In the genomic region with DNA sequence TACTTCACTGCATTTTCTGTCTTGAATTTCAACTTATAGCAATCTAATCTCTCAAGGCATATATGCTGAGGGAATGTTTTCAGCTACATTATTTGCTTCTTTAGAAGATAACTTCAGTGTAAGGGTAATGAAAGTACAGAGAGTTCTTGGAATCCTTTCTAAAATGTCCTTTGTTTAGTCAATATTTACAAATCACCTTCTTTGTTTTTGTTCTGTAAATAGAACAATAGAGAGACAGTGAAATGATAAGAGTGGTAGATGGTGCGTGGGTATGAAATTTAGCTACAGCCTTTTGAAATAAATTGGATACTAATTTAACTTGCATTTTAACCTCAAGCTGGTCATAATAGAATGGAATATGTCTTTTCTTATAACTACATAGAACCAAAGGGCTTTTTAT, we compare ENCODE assay signal across 31 cellular contexts.
"Had no signal": no experiment of that assay in that cellular context is flagged by ENCODE, and none has a peak within 500 bp of the region (broad histone marks: within the 10 kb centered on the region; RNA-seq: fewer than 3 reads in every experiment).

No MANE protein-coding gene starts in this region.

- DNase-seq: natural killer cell; occipital lobe; ovary; posterior cingulate gyrus; psoas muscle; right cardiac atrium; spleen; stimulated activated CD4-positive, alpha-beta T cell treated with anti-CD3 and anti-CD28 coated beads, Interleukin-12 subunit alpha, Interleukin-12 subunit beta, amount 100 ng/mL, for 4 hours; stimulated activated CD4-positive, alpha-beta T cell treated with anti-CD3 and anti-CD28 coated beads, Interleukin-1b, Interleukin-23, amount 100 ng/mL, for 48 hours; stimulated activated CD4-positive, alpha-beta T cell treated with anti-CD3 and anti-CD28 coated beads, Interleukin-4, amount 100 ng/mL, for 1 hour; stimulated activated CD4-positive, alpha-beta T cell treated with anti-CD3 and anti-CD28 coated beads, Interleukin-4, amount 100 ng/mL, for 4 hours; stimulated activated CD8-positive, alpha-beta memory T cell treated with anti-CD3 and anti-CD28 coated beads, Interleukin-4, amount 100 ng/mL, for 48 hours; stimulated activated naive CD4-positive, alpha-beta T cell; stimulated activated naive CD8-positive, alpha-beta T cell treated with anti-CD3 and anti-CD28 coated beads, Interleukin-15, amount 100 ng/mL, for 72 hours; stimulated activated naive CD8-positive, alpha-beta T cell treated with anti-CD3 and anti-CD28 coated beads, Interleukin-15, Interleukin-2, amounts not matched to agents 100 U/mL and 50 U/mL, for 24 hours; substantia nigra; testis; tibial artery; transverse colon; upper lobe of right lung; uterus had no signal

- H3K4me1 ChIP-seq: neural progenitor cell, parathyroid adenoma, psoas muscle, testis, tibial artery, transverse colon, upper lobe of right lung, uterus had no signal

- H3K9me3 Mint-ChIP-seq: nephron; neural progenitor cell; stimulated activated memory B cell treated with anti-CD40 and anti-IgM and Interleukin-4, amounts not matched to agents 10 μg/mL and 1 μg/mL and 100 μg/mL, for 72 hours; stimulated activated naive CD8-positive, alpha-beta T cell treated with anti-CD3 and anti-CD28 coated beads, Interleukin-15, amount 100 ng/mL, for 72 hours; type B pancreatic cell had no signal

- H3K4me1 Mint-ChIP-seq: natural killer cell; nephron; neural progenitor cell; stimulated activated naive CD8-positive, alpha-beta T cell treated with anti-CD3 and anti-CD28 coated beads, Interleukin-15, amount 100 ng/mL, for 72 hours had no signal

- H3K4me3 Mint-ChIP-seq: natural killer cell; nephron; neural progenitor cell; stimulated activated memory B cell treated with anti-CD40 and anti-IgM and Interleukin-4, amounts not matched to agents 10 μg/mL and 1 μg/mL and 100 μg/mL, for 72 hours; stimulated activated naive CD8-positive, alpha-beta T cell treated with anti-CD3 and anti-CD28 coated beads, Interleukin-15, amount 100 ng/mL, for 72 hours; type B pancreatic cell had no signal

- H3K4me3 ChIP-seq: neural progenitor cell, ovary, psoas muscle, skin epidermis, smooth muscle cell, spleen, suprapubic skin, testis, tibial artery, transverse colon, upper lobe of right lung, uterus had no signal

- ATAC-seq: natural killer cell; psoas muscle; right cardiac atrium; sciatic nerve; stimulated activated memory B cell treated with anti-CD40 and anti-IgM and Interleukin-4, amounts not matched to agents 10 μg/mL and 1 μg/mL and 100 μg/mL, for 72 hours; stimulated activated naive CD8-positive, alpha-beta T cell treated with anti-CD3 and anti-CD28 coated beads, Interleukin-15, amount 100 ng/mL, for 72 hours; stimulated activated naive CD8-positive, alpha-beta T cell treated with anti-CD3 and anti-CD28 coated beads, Interleukin-15, Interleukin-2, amounts not matched to agents 100 U/mL and 50 U/mL, for 24 hours; upper lobe of right lung had no signal

- H3K36me3 ChIP-seq: neural progenitor cell, ovary, spleen, suprapubic skin, tibial artery, transverse colon, upper lobe of right lung, uterus had no signal

- H3K9me3 ChIP-seq: ovary, psoas muscle, spleen, suprapubic skin, testis, tibial artery, transverse colon, upper lobe of right lung, uterus had no signal

- H3K27me3 Mint-ChIP-seq: stimulated activated memory B cell treated with anti-CD40 and anti-IgM and Interleukin-4, amounts not matched to agents 10 μg/mL and 1 μg/mL and 100 μg/mL, for 72 hours; stimulated activated naive CD8-positive, alpha-beta T cell treated with anti-CD3 and anti-CD28 coated beads, Interleukin-15, amount 100 ng/mL, for 72 hours; type B pancreatic cell had no signal

- H3K27ac ChIP-seq: neural progenitor cell, ovary, parathyroid adenoma, psoas muscle, spleen, suprapubic skin, testis, tibial artery, transverse colon, upper lobe of right lung, uterus had no signal

- H3K27ac Mint-ChIP-seq: natural killer cell; nephron; neural progenitor cell; progenitor cell of endocrine pancreas; stimulated activated memory B cell treated with anti-CD40 and anti-IgM and Interleukin-4, amounts not matched to agents 10 μg/mL and 1 μg/mL and 100 μg/mL, for 72 hours; stimulated activated naive CD8-positive, alpha-beta T cell treated with anti-CD3 and anti-CD28 coated beads, Interleukin-15, amount 100 ng/mL, for 72 hours; type B pancreatic cell had no signal

- H3K36me3 Mint-ChIP-seq: natural killer cell; neural progenitor cell; stimulated activated memory B cell treated with anti-CD40 and anti-IgM and Interleukin-4, amounts not matched to agents 10 μg/mL and 1 μg/mL and 100 μg/mL, for 72 hours; type B pancreatic cell had no signal

- H3K27me3 ChIP-seq: neural progenitor cell, ovary, spleen, suprapubic skin, testis, tibial artery, transverse colon, upper lobe of right lung, uterus had no signal
